ENCODE assay signal across 8 cellular contexts in genomic region chr15:82530606-82531379, GRCh38. TPM values are rescaled to one million over a fixed set of nuclear protein-coding genes. Genes with fewer than 3 reads are reported as not detected.
DNase-seq lines count a peak whose midpoint lies in the region; ATAC-seq and TF ChIP-seq lines count a peak whose summit lies in the region.

No MANE protein-coding gene starts in this region.

- no peaks in the 10 kb centered on the region for H3K27me3 ChIP-seq in breast epithelium

- no peaks in the 10 kb centered on the region for H3K9me3 ChIP-seq in breast epithelium

- no peak for TF ChIP-seq POLR2A in breast epithelium (IDR thresholded peaks at IDR 0.05)

- peak; percentile 83 for TF ChIP-seq CTCF in GM13977 (IDR thresholded peaks at IDR 0.05; ENCODE audit: extremely low read depth, insufficient read depth, missing control alignments)
- TF ChIP-seq CTCF in breast epithelium (IDR thresholded peaks at IDR 0.05): peak; percentile 89 to 96 (median 90)

- peak overlapping the region in 2 of 3 donors; percentile 34 to 55 for H3K4me3 ChIP-seq in breast epithelium

- peak overlapping the region; percentile 25 to 34 for H3K27ac ChIP-seq in breast epithelium

- H3K4me1 ChIP-seq in breast epithelium: no peaks in the 10 kb centered on the region

- intact Hi-C loops in breast epithelium (cut with DNase I; ENCODE audit: low total_unique reads): no loop called here

- DNase-seq in GM13977 (ENCODE audit: low spot score) (peak; percentile 71), T follicular helper cell (ENCODE audit: low read depth) (peak; percentile 56), breast epithelium (ENCODE audit: low spot score in 2 of 2) (peak; percentile 69 to 83), left kidney (ENCODE audit: low read depth, low spot score) (peak; percentile 86), amygdala (lab: John Stamatoyannopoulos, UW) (no peak), NCI-H345 treated with DMSO at 0.1 percent for 48 hours (lab: John Stamatoyannopoulos, UW; ENCODE audit: unreplicated experiment) (no peak)
- DNase-seq in stimulated activated CD4-positive, alpha-beta T cell treated with anti-CD3 and anti-CD28 coated beads, TNF-alpha, amount 100 ng/mL, for 4 hours (ENCODE audit: low read depth in 3 of 3): peak; percentile 43 to 56 (median 49)

- ATAC-seq in HG02970 (IDR thresholded peaks at IDR 0.05; ENCODE audit: low FRiP score, unreplicated experiment): peak; percentile 75

- no peaks in the 10 kb centered on the region for H3K36me3 ChIP-seq in breast epithelium

- in situ Hi-C loops in GM13977 (cut with MboI; ENCODE audit: low pct_unique_long_range_greater_than_20kb, low sequenced_read_pairs, unreplicated experiment): loop anchor here (10.0 to 25.0 kb wide), 3 partner anchors 268 to 474 kb away; partner anchors contain the start of genes EFL1 and SAXO2

RNA-seq across cellular contexts. Expression of gene RPS17, which starts 9.5 kb away (rescaled TPM):
- total RNA-seq in breast epithelium: 1,000 to 10,000 TPM; 2,556 to 3,448 (median 2,909) TPM

Comparison
In these comparisons a context has a peak if more than half of its experiments do, and no peak if none do; other contexts are left out.
1. DNase-seq: peak in GM13977 (single experiment), T follicular helper cell (single experiment), breast epithelium (2 of 2), left kidney (single experiment) and stimulated activated CD4-positive, alpha-beta T cell treated with anti-CD3 and anti-CD28 coated beads, TNF-alpha, amount 100 ng/mL, for 4 hours (3 of 3); none in amygdala (0 of 56) and NCI-H345 treated with DMSO at 0.1 percent for 48 hours (single experiment).